In the genomic region with DNA sequence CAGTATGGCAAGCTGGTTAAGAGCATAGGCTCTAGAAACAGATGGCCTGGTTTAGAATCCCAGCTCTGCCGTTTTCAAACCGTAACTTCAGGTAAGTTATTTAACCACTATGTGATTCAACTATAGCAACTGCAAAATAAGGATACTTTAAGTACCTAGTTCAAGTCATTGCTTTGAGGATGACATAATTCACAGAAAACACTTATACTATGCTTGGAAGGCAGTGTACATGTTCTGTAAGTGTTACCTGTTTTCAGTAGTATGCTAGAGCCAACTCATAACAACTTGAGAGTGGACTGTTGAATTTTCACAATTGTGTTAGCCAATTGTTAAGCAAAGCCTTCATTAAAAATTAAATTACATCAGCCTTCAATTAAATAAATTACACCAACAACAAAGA, we compare ENCODE assay signal across 21 cellular contexts.
"Had no signal": no experiment of that assay in that cellular context is flagged by ENCODE, and none has a peak within 500 bp of the region (broad histone marks: within the 10 kb centered on the region; RNA-seq: fewer than 3 reads in every experiment).

No MANE protein-coding gene starts in this region.

- H3K27ac ChIP-seq: breast epithelium, foreskin keratinocyte, suprapubic skin, upper lobe of left lung had no signal

- FAIRE-seq: colon, endothelial cell of umbilical vein had no signal

- H3K4me3 ChIP-seq: breast epithelium, mucosa of descending colon, suprapubic skin, upper lobe of left lung had no signal

- H3K36me3 ChIP-seq: breast epithelium, suprapubic skin, upper lobe of left lung had no signal

- H3K9me3 ChIP-seq: breast epithelium, mucosa of descending colon, suprapubic skin, upper lobe of left lung had no signal

- H3K36me3 Mint-ChIP-seq: activated naive CD8-positive, alpha-beta T cell treated with anti-CD3 and anti-CD28 coated beads for 36 hours; natural killer cell had no signal

- H3K4me3 Mint-ChIP-seq: activated naive CD8-positive, alpha-beta T cell treated with anti-CD3 and anti-CD28 coated beads for 36 hours; natural killer cell had no signal

- H3K4me1 Mint-ChIP-seq: activated naive CD8-positive, alpha-beta T cell treated with anti-CD3 and anti-CD28 coated beads for 36 hours; natural killer cell had no signal

- H3K27me3 ChIP-seq: breast epithelium, foreskin keratinocyte, suprapubic skin, upper lobe of left lung had no signal

- ATAC-seq: foreskin keratinocyte, mucosa of descending colon, natural killer cell, sciatic nerve had no signal

- DNase-seq: activated CD4-positive, alpha-beta T cell treated with anti-CD3 and anti-CD28 coated beads for 1 hour; activated CD4-positive, alpha-beta T cell treated with anti-CD3 and anti-CD28 coated beads, Interleukin-2, amount 50 U/mL, for 48 hours; activated gamma-delta T cell treated with Interleukin-2 at 50 U/mL for 16 hours; activated naive CD8-positive, alpha-beta T cell treated with anti-CD3 and anti-CD28 coated beads for 36 hours; activated T-cell treated with anti-CD3 and anti-CD28 coated beads, Interleukin-2, amount 50 U/mL, for 48 hours; anterior cingulate cortex; foreskin keratinocyte; islet precursor cell; mucosa of descending colon; natural killer cell; nucleus accumbens; stimulated activated CD4-positive, alpha-beta T cell treated with anti-CD3 and anti-CD28 coated beads, Interleukin-2, amount 100 ng/mL, for 24 hours; stimulated activated naive CD4-positive, alpha-beta T cell; T-helper 9 cell; upper lobe of left lung had no signal

- H3K9me3 Mint-ChIP-seq: activated naive CD8-positive, alpha-beta T cell treated with anti-CD3 and anti-CD28 coated beads for 36 hours; natural killer cell had no signal

- H3K4me1 ChIP-seq: breast epithelium, foreskin keratinocyte, suprapubic skin, upper lobe of left lung had no signal

- H3K27ac Mint-ChIP-seq: activated naive CD8-positive, alpha-beta T cell treated with anti-CD3 and anti-CD28 coated beads for 36 hours; natural killer cell; progenitor cell of endocrine pancreas had no signal
